15 cellular contexts compared by ENCODE assay signal in genomic region chr17:45382226-45382625, GRCh38. TPM values are rescaled to one million over a fixed set of nuclear protein-coding genes. Genes with fewer than 3 reads are reported as not detected.
DNase-seq lines count a peak whose midpoint lies in the region; ATAC-seq, FAIRE-seq and TF ChIP-seq lines count a peak whose summit lies in the region.
"Had no signal": no experiment of that assay in that cellular context is flagged by ENCODE, and none has a peak within 500 bp of the region (broad histone marks: within the 10 kb centered on the region; RNA-seq: fewer than 3 reads in every experiment).

No MANE protein-coding gene starts in this region.

- H3K27ac ChIP-seq in A549 (peak overlapping the region; percentile 3 to 97; a peak in 4 of 6 replicates), GM12878 (ENCODE audit: control insufficient read depth, insufficient read depth) (no peak overlapping the region), brain microvascular endothelial cell (no peak overlapping the region), left lung (no peak overlapping the region)

- SMC1A ChIA-PET in GM12878 (lab: Charles Lee; ENCODE audit: uncharacterized antibody, unreplicated experiment) = interaction anchor here (1.0 to 12.7 kb wide), 7 partner anchors 11 to 164 kb away, joined by 3 to 184 read pairs (median 13); no protein-coding TSS in a partner anchor

- TF ChIP-seq RAD21 in A549 (conservative IDR thresholded peaks at IDR 0.05 in 1 of 2, IDR thresholded peaks at IDR 0.05 in 1 of 2) = no peak
- TF ChIP-seq RAD21 in GM12878 (IDR thresholded peaks at IDR 0.05; ENCODE audit: insufficient read depth, low read depth, low read length) = no peak

- BruUV-seq in GM12878 (replicated peaks; lab: Mats Ljungman, UMichigan) = no TSS peak

- ATAC-seq in A549 = no peak
- ATAC-seq in GM12878 = no peak
- ATAC-seq in left lung = no peak

- POLR2A ChIA-PET in A549 (lab: Yijun Ruan, JAX) (interaction anchor here (0.7 to 1.7 kb wide), 2 partner anchors 80 to 163 kb away, joined by 3 to 4 read pairs; no protein-coding TSS in a partner anchor), GM12878 (lab: Charles Lee) (interaction anchor here (1.4 kb wide), 1 partner anchor 82 kb away, joined by 4 read pairs; no protein-coding TSS in a partner anchor)

- H3K4me3 ChIP-seq in A549 = no peak overlapping the region
- no peak overlapping the region for H3K4me3 ChIP-seq in GM12878
- H3K4me3 ChIP-seq in fibroblast of villous mesenchyme (ENCODE audit: low read depth, low read length) = no peak overlapping the region
- H3K4me3 ChIP-seq in brain microvascular endothelial cell (ENCODE audit: low read depth, low read length) = no peak overlapping the region
- no peak overlapping the region for H3K4me3 ChIP-seq in left lung
- H3K4me3 ChIP-seq: HAP-1 had no signal

- TF ChIP-seq EP300 in A549 (IDR thresholded peaks at IDR 0.05) (no peak), GM12878 (IDR thresholded peaks at IDR 0.05; ENCODE audit: borderline replicate concordance in 1 of 2, control insufficient read depth in 1 of 2, low read depth in 2 of 2, low read length in 2 of 2) (no peak)

- TF ChIP-seq CTCF in A549 (IDR thresholded peaks at IDR 0.05) (no peak), GM12878 (IDR thresholded peaks at IDR 0.05 in 2 of 3, conservative IDR thresholded peaks at IDR 0.05 in 1 of 3; ENCODE audit: control insufficient read depth in 2 of 3, extremely low read depth in 1 of 3, insufficient read depth in 1 of 3, low read depth in 3 of 3, low read length in 3 of 3) (no peak), fibroblast of villous mesenchyme (IDR thresholded peaks at IDR 0.05; ENCODE audit: insufficient read depth, low read depth, low read length) (no peak), brain microvascular endothelial cell (IDR thresholded peaks at IDR 0.05; ENCODE audit: low read depth, low read length, missing control alignments) (no peak), left lung (IDR thresholded peaks at IDR 0.05) (no peak)

- RAD21 ChIA-PET in GM12878 (lab: Charles Lee; ENCODE audit: unreplicated experiment) = interaction anchor here (0.6 to 6.4 kb wide), 6 partner anchors 9 to 163 kb away, joined by 3 to 150 read pairs (median 6); partner anchors contain the start of gene MAP3K14

- H4K20me1 ChIP-seq in GM12878 (ENCODE audit: control insufficient read depth, insufficient read depth) = no peaks in the 10 kb centered on the region

- intact Hi-C loops in GM12878 (cut with micrococcal nuclease; ENCODE audit: unreplicated experiment) (no loop called here), left lung (cut with DNase I) (loop anchor here in 1 of 2 donors (10.0 kb wide), 1 partner anchor 107 kb away; no protein-coding TSS in a partner anchor)

- H3K4me1 ChIP-seq in A549 (peaks cover 62% of the 10 kb centered on the region), GM12878 (ENCODE audit: control insufficient read depth, insufficient read depth, low read length) (peaks cover 30% of the 10 kb centered on the region), left lung (peaks cover 0 to 10% of the 10 kb centered on the region in 2 donors)
- H3K4me1 ChIP-seq: HAP-1 had no signal

- DNase-seq in A549 (ENCODE audit: low read depth in 1 of 2, low spot score in 1 of 2) (no peak), NCI-H226 (peak; percentile 76), GM12878 (ENCODE audit: low read depth, low spot score) (no peak), fibroblast of villous mesenchyme (ENCODE audit: low read depth) (peak; percentile 36), NCI-H2171 treated with DMSO at 0.1 percent for 48 hours (lab: John Stamatoyannopoulos, UW) (no peak), brain microvascular endothelial cell (no peak), left lung (no peak)
- DNase-seq in stimulated activated CD4-positive, alpha-beta T cell treated with anti-CD3 and anti-CD28 coated beads, Interleukin-2, amount 100 ng/mL, for 48 hours = no peak
- DNase-seq: Caco-2, KG1, MM.1S, NCI-H1105 treated with DMSO at 0.1 percent for 48 hours, NCI-H187 treated with DMSO at 0.1 percent for 48 hours, NCI-H524 had no signal

- in situ Hi-C loops in GM12878 (cut with MboI) = no loop called here
- in situ Hi-C loops in brain microvascular endothelial cell (cut with HindIII; ENCODE audit: low pct_ligation_motif_present, low sequenced_read_pairs) = loop anchor here (25.0 kb wide), 1 partner anchor 170 kb away; the partner anchor contains the start of gene FMNL1

- CTCF ChIA-PET in A549 (lab: Yijun Ruan, JAX) = interaction anchor here (0.9 to 25.8 kb wide), 14 partner anchors 9 to 248 kb away, joined by 3 to 1120 read pairs (median 7); partner anchors contain the start of genes ACBD4, MAP3K14 and SPATA32
- CTCF ChIA-PET in GM12878 (lab: Yijun Ruan, JAX) = interaction anchor here (0.7 to 15.5 kb wide), 6 partner anchors 71 to 185 kb away, joined by 3 to 291 read pairs (median 3); no protein-coding TSS in a partner anchor

- no peak overlapping the region for H3K9ac ChIP-seq in GM12878 (ENCODE audit: control insufficient read depth, insufficient read depth, low read length)

- 0 out of 3 replicates have a peak overlapping the region, but pooled peaks have one; percentile 11 for H3K4me2 ChIP-seq in A549
- no peak overlapping the region for H3K4me2 ChIP-seq in GM12878 (ENCODE audit: control insufficient read depth, insufficient read depth)

- H3K9me3 ChIP-seq in A549 = no peaks in the 10 kb centered on the region
- no peaks in the 10 kb centered on the region for H3K9me3 ChIP-seq in GM12878 (replicated peaks; ENCODE audit: control insufficient read depth, insufficient read depth, low read length)
- H3K9me3 ChIP-seq in left lung = no peaks in the 10 kb centered on the region
- H3K9me3 ChIP-seq: Caco-2, HAP-1 had no signal

- no peaks in the 10 kb centered on the region for H3K27me3 ChIP-seq in GM12878 (replicated peaks in 1 of 2; ENCODE audit: control insufficient read depth in 2 of 2, insufficient read depth in 2 of 2, low read length in 1 of 2)
- no peaks in the 10 kb centered on the region for H3K27me3 ChIP-seq in brain microvascular endothelial cell (replicated peaks)
- H3K27me3 ChIP-seq in left lung = no peaks in the 10 kb centered on the region

- 45% methylated on average over 3 of the region's 3 CpGs for WGBS in A549 (ENCODE audit: missing lambda C conversion rate)
- WGBS in GM12878 (ENCODE audit: insufficient coverage, insufficient replicate concordance, low lambda C conversion rate, missing lambda C conversion rate) = 41% methylated on average over 3 of the region's 3 CpGs

- TF ChIP-seq POLR2A in A549 (IDR thresholded peaks at IDR 0.05; ENCODE audit: low read length) (no peak), GM12878 (IDR thresholded peaks at IDR 0.05; ENCODE audit: low read depth, low read length) (no peak)

- H3K79me2 ChIP-seq in GM12878 (ENCODE audit: control insufficient read depth, insufficient read depth, low read length) = no peaks in the 10 kb centered on the region

- FAIRE-seq in A549 (lab: Jason Lieb, UNC) (peak; percentile 94), GM12878 (lab: Jason Lieb, UNC) (no peak)

- H2AFZ ChIP-seq in GM12878 (ENCODE audit: control insufficient read depth, low read depth, low read length) = no peak overlapping the region

- H3K36me3 ChIP-seq in GM12878 (ENCODE audit: control insufficient read depth in 2 of 2, insufficient read depth in 2 of 2, low read length in 1 of 2) (no peaks in the 10 kb centered on the region), brain microvascular endothelial cell (replicated peaks) (no peaks in the 10 kb centered on the region), left lung (no peaks in the 10 kb centered on the region)
- H3K36me3 ChIP-seq: HAP-1 had no signal

TF ChIP-seq in A549, 52 proteins besides CTCF, POLR2A, EP300 and RAD21 (continues in another document):
- TF ChIP-seq NPAS2 (CRISPR knock-in tag; IDR thresholded peaks at IDR 0.05; ENCODE audit: borderline replicate concordance) = no peak

TF ChIP-seq in GM12878, 131 proteins besides CTCF, POLR2A, EP300 and RAD21 (continues in another document):
- no peak for TF ChIP-seq DPF2 (IDR thresholded peaks at IDR 0.05)
- TF ChIP-seq FOS (IDR thresholded peaks at IDR 0.05; ENCODE audit: borderline replicate concordance, extremely low read depth, insufficient read length) = no peak
- TF ChIP-seq RUNX3 (IDR thresholded peaks at IDR 0.05; ENCODE audit: low read length) = peak; percentile 10; the same call in 1 of the 2 replicates
- no peak for TF ChIP-seq ATF3 (IDR thresholded peaks at IDR 0.05; ENCODE audit: borderline replicate concordance, extremely low read depth, low read depth, low read length)
- no peak for TF ChIP-seq CEBPB (IDR thresholded peaks at IDR 0.05; ENCODE audit: borderline replicate concordance in 1 of 2, low read depth in 2 of 2, low read length in 2 of 2)
- TF ChIP-seq SMAD1 (IDR thresholded peaks at IDR 0.05; ENCODE audit: low read depth, partially characterized antibody) = no peak

RNA-seq across cellular contexts. Expression of gene ARHGAP27, which starts 50.4 kb away (rescaled TPM):
- polyA plus RNA-seq in A549 (2011; rRNA removed) (7.7 and 10.0 TPM in 2 replicates), A549 (2017; fragmentation: RNase III; extraction: RNeasy Plus Mini Kit Qiagen cat#74134 plus additional on column Dnase treatment) (15.2 to 16.4 TPM (median 15.7 TPM) in 3 replicates), GM12878 (2011; rRNA removed) (9.2 and 16.0 TPM in 2 replicates), GM12878 (2014; fragmentation: Illumina TruSeq; extraction: Trizol) (8.3 and 16.1 TPM in 2 replicates), GM12878 (2014; fragmentation: Nextera tagmentation; extraction: Ambion mirVana) (1 to 10 TPM in 1 of 2 experiments, under 1 TPM in 1; 0.64 to 1.1 TPM), GM12878 (2014; rRNA removed) (41.3 and 43.8 TPM in 2 replicates), GM12878 (2016; fragmentation: Nextera tagmentation; extraction: Ambion mirVana) (10 to 100 TPM; 19.2 to 19.3 TPM)
- 21.4 and 21.7 TPM in 2 replicates for polyA plus RNA-seq in A549 (2012; cell fraction: cytosol; rRNA removed)
- 75.5 and 149 TPM in 2 replicates for polyA plus RNA-seq in A549 (2012; cell fraction: nucleus; rRNA removed)
- 13.2 and 14.6 TPM in 2 replicates for polyA minus RNA-seq in A549 (2011; rRNA and poly(A)+ RNA removed)
- total RNA-seq in GM12878 (2013; cell fraction: nucleolus; rRNA removed) = 67.6 and 70.0 TPM in 2 replicates
- total RNA-seq in GM12878 (2014; rRNA removed) (28.7 and 30.3 TPM in 2 replicates), GM12878 (2014; rRNA removed; fragmentation: Illumina TruSeq; extraction: Trizol) (14.1 and 14.6 TPM in 2 replicates), GM12878 (2021) (33.1 and 45.7 TPM in 2 replicates), fibroblast of villous mesenchyme (0.97 and 1.7 TPM in 2 replicates), left lung (10 to 100 TPM; 62.4 to 80.6 TPM)
- 10.4 TPM for polyA plus RNA-seq in GM12878 (2011; ENCODE audit: low read depth)
- polyA plus RNA-seq in GM12878 (2011; cell fraction: cytosol; rRNA removed) = 12.8 and 21.8 TPM in 2 replicates
- 221 and 238 TPM in 2 replicates for polyA plus RNA-seq in GM12878 (2011; cell fraction: nucleus; rRNA removed)
- 16.7 and 22.4 TPM in 2 replicates for polyA plus RNA-seq in GM12878 (2012)
- polyA minus RNA-seq in GM12878 (2011; rRNA and poly(A)+ RNA removed) = 14.5 and 30.4 TPM in 2 replicates
- polyA minus RNA-seq in GM12878 (2011; cell fraction: cytosol; rRNA and poly(A)+ RNA removed) = 8.4 and 9.3 TPM in 2 replicates
- 37.4 and 76.3 TPM in 2 replicates for polyA minus RNA-seq in GM12878 (2011; cell fraction: nucleus; rRNA and poly(A)+ RNA removed)

Comparison
In these comparisons a context has a peak if more than half of its experiments do, and no peak if none do; other contexts are left out.
1. DNase-seq: peak in NCI-H226 (single experiment) and fibroblast of villous mesenchyme (single experiment); none in A549 (0 of 2), GM12878 (single experiment), NCI-H2171 treated with DMSO at 0.1 percent for 48 hours (single experiment), brain microvascular endothelial cell (single experiment), stimulated activated CD4-positive, alpha-beta T cell treated with anti-CD3 and anti-CD28 coated beads, Interleukin-2, amount 100 ng/mL, for 48 hours (0 of 2) and left lung (0 of 2).
2. H3K27ac ChIP-seq: peak in A549 (2 of 2); none in GM12878 (single experiment), brain microvascular endothelial cell (single experiment) and left lung (0 of 2).